1 cellular context compared by ENCODE assay signal in the genomic region with DNA sequence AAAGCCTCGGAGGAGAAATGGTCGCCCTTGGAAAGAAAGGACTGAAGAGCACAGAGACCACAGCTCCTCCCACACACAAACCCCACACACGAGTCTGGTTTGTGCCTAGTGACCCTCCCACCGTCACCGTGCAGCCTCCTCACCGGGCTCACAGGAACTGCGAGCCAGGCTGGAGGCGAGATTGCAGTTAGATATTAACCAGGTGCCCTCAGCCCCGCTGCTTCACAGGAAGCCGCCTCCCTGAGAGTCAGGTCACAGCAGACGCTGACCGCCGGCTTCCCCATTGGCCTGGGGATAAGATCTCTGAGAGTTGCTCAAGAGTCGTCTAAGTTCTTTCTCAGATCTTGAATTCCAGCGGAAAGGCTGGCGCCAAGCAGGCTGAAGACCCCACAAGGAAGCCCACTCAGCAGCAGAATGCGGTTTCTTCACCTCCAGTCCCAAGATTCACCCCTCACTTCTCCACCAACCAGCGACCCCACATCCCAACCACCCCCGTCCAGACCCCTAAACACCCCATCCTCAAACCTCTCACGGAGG.
TF ChIP-seq lines count a peak whose summit lies in the region.

No MANE protein-coding gene starts in this region.

TF ChIP-seq in HepG2, 621 proteins besides CTCF, POLR2A, EP300 and RAD21 (continued from another document and continues in another):
- peak; percentile 30; the same call in 1 of the 2 replicates for TF ChIP-seq FOSL2 (CRISPR knock-in tag; IDR thresholded peaks at IDR 0.05)
- peak; percentile 81 for TF ChIP-seq MED1 (CRISPR knock-in tag; IDR thresholded peaks at IDR 0.05)
- no peak for TF ChIP-seq FLYWCH1 (CRISPR knock-in tag; IDR thresholded peaks at IDR 0.05)
- peak; percentile 44; the same call in 1 of the 2 replicates for TF ChIP-seq TFE3 (CRISPR knock-in tag; IDR thresholded peaks at IDR 0.05)
- no peak for TF ChIP-seq ZFAT (CRISPR knock-in tag; conservative IDR thresholded peaks at IDR 0.05)
- TF ChIP-seq, protein P1, sequence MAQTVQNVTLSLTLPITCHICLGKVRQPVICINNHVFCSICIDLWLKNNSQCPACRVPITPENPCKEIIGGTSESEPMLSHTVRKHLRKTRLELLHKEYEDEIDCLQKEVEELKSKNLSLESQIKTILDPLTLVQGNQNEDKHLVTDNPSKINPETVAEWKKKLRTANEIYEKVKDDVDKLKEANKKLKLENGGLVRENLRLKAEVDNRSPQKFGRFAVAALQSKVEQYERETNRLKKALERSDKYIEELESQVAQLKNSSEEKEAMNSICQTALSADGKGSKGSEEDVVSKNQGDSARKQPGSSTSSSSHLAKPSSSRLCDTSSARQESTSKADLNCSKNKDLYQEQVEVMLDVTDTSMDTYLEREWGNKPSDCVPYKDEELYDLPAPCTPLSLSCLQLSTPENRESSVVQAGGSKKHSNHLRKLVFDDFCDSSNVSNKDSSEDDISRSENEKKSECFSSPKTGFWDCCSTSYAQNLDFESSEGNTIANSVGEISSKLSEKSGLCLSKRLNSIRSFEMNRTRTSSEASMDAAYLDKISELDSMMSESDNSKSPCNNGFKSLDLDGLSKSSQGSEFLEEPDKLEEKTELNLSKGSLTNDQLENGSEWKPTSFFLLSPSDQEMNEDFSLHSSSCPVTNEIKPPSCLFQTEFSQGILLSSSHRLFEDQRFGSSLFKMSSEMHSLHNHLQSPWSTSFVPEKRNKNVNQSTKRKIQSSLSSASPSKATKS (CRISPR knock-in tag; IDR thresholded peaks at IDR 0.05): no peak
- no peak for TF ChIP-seq NONO (IDR thresholded peaks at IDR 0.05)
- no peak; the same call in 1 of the 2 replicates for TF ChIP-seq NONO (CRISPR knock-in tag; conservative IDR thresholded peaks at IDR 0.05)
- no peak; the same call in none of the 2 replicates for TF ChIP-seq PHF8 (CRISPR knock-in tag; IDR thresholded peaks at IDR 0.05)
- TF ChIP-seq ZNF644 (CRISPR knock-in tag; IDR thresholded peaks at IDR 0.05; ENCODE audit: low read depth): 0 out of 2 replicates have a peak, but pooled peaks have one; percentile 41
- TF ChIP-seq, protein P2, sequence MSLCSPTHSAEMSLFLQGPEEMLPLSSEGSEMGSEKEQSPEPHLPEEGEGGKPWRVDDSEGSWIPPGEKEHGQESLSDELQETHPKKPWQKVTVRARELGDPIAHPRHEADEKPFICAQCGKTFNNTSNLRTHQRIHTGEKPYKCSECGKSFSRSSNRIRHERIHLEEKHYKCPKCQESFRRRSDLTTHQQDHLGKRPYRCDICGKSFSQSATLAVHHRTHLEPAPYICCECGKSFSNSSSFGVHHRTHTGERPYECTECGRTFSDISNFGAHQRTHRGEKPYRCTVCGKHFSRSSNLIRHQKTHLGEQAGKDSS (CRISPR knock-in tag; IDR thresholded peaks at IDR 0.05; ENCODE audit: borderline replicate concordance, low read depth): 0 out of 2 replicates have a peak, but pooled peaks have one; percentile 56
- TF ChIP-seq CHCHD3 (CRISPR knock-in tag; IDR thresholded peaks at IDR 0.05): no peak
- no peak for TF ChIP-seq MYNN (CRISPR knock-in tag; IDR thresholded peaks at IDR 0.05; ENCODE audit: low read depth)
- TF ChIP-seq ZFY (CRISPR knock-in tag; IDR thresholded peaks at IDR 0.05): peak; percentile 11; the same call in 1 of the 2 replicates
- TF ChIP-seq FOXJ3 (CRISPR knock-in tag; IDR thresholded peaks at IDR 0.05; ENCODE audit: borderline replicate concordance): no peak
- TF ChIP-seq MXI1 (IDR thresholded peaks at IDR 0.05; ENCODE audit: borderline replicate concordance, low read depth, low read length): peak; percentile 87; the same call in 2 of the 3 replicates
- no peak for TF ChIP-seq IKZF4 (CRISPR knock-in tag; IDR thresholded peaks at IDR 0.05; ENCODE audit: borderline replicate concordance, low read depth, not compliant biosample characterization)
- peak; percentile 26; the same call in 1 of the 2 replicates for TF ChIP-seq SALL2 (CRISPR knock-in tag; IDR thresholded peaks at IDR 0.05)
- no peak for TF ChIP-seq ZNF883 (CRISPR knock-in tag; IDR thresholded peaks at IDR 0.05; ENCODE audit: not compliant biosample characterization)
- TF ChIP-seq TOPORS (CRISPR knock-in tag; IDR thresholded peaks at IDR 0.05): no peak
- TF ChIP-seq ZNF446 (CRISPR knock-in tag; IDR thresholded peaks at IDR 0.05): no peak
- TF ChIP-seq RORA (CRISPR knock-in tag; IDR thresholded peaks at IDR 0.05): no peak
- TF ChIP-seq MAFF (IDR thresholded peaks at IDR 0.05; ENCODE audit: low read depth, low read length): no peak
- no peak for TF ChIP-seq CCAR2 (optimal IDR thresholded peaks at IDR 0.05; ENCODE audit: low read depth, low read length)
- TF ChIP-seq POGZ (CRISPR knock-in tag; IDR thresholded peaks at IDR 0.05): no peak
- TF ChIP-seq ZNF430 (CRISPR knock-in tag; IDR thresholded peaks at IDR 0.05): no peak; the same call in 1 of the 2 replicates
- TF ChIP-seq TMF1 (CRISPR knock-in tag; IDR thresholded peaks at IDR 0.05; ENCODE audit: low read depth): no peak
- TF ChIP-seq, protein P3, sequence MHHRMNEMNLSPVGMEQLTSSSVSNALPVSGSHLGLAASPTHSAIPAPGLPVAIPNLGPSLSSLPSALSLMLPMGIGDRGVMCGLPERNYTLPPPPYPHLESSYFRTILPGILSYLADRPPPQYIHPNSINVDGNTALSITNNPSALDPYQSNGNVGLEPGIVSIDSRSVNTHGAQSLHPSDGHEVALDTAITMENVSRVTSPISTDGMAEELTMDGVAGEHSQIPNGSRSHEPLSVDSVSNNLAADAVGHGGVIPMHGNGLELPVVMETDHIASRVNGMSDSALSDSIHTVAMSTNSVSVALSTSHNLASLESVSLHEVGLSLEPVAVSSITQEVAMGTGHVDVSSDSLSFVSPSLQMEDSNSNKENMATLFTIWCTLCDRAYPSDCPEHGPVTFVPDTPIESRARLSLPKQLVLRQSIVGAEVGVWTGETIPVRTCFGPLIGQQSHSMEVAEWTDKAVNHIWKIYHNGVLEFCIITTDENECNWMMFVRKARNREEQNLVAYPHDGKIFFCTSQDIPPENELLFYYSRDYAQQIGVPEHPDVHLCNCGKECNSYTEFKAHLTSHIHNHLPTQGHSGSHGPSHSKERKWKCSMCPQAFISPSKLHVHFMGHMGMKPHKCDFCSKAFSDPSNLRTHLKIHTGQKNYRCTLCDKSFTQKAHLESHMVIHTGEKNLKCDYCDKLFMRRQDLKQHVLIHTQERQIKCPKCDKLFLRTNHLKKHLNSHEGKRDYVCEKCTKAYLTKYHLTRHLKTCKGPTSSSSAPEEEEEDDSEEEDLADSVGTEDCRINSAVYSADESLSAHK (CRISPR knock-in tag; IDR thresholded peaks at IDR 0.05; ENCODE audit: borderline replicate concordance): no peak
- TF ChIP-seq ASH2L (IDR thresholded peaks at IDR 0.05; ENCODE audit: insufficient read length, low read depth, low read length): peak; percentile 57
- no peak for TF ChIP-seq PHF21A (CRISPR knock-in tag; IDR thresholded peaks at IDR 0.05)
- no peak for TF ChIP-seq ZSCAN31 (CRISPR knock-in tag; IDR thresholded peaks at IDR 0.05; ENCODE audit: low read depth)
- TF ChIP-seq, protein P4, sequence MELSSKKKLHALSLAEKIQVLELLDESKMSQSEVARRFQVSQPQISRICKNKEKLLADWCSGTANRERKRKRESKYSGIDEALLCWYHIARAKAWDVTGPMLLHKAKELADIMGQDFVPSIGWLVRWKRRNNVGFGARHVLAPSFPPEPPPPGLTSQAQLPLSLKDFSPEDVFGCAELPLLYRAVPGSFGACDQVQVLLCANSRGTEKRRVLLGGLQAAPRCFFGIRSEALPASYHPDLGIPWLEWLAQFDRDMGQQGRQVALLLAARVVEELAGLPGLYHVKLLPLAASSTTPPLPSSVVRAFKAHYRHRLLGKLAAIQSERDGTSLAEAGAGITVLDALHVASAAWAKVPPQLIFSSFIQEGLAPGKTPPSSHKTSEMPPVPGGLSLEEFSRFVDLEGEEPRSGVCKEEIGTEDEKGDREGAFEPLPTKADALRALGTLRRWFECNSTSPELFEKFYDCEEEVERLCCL (CRISPR knock-in tag; IDR thresholded peaks at IDR 0.05; ENCODE audit: borderline replicate concordance): no peak
- no peak for TF ChIP-seq ZNF7 (CRISPR knock-in tag; IDR thresholded peaks at IDR 0.05)
- TF ChIP-seq, protein P5, sequence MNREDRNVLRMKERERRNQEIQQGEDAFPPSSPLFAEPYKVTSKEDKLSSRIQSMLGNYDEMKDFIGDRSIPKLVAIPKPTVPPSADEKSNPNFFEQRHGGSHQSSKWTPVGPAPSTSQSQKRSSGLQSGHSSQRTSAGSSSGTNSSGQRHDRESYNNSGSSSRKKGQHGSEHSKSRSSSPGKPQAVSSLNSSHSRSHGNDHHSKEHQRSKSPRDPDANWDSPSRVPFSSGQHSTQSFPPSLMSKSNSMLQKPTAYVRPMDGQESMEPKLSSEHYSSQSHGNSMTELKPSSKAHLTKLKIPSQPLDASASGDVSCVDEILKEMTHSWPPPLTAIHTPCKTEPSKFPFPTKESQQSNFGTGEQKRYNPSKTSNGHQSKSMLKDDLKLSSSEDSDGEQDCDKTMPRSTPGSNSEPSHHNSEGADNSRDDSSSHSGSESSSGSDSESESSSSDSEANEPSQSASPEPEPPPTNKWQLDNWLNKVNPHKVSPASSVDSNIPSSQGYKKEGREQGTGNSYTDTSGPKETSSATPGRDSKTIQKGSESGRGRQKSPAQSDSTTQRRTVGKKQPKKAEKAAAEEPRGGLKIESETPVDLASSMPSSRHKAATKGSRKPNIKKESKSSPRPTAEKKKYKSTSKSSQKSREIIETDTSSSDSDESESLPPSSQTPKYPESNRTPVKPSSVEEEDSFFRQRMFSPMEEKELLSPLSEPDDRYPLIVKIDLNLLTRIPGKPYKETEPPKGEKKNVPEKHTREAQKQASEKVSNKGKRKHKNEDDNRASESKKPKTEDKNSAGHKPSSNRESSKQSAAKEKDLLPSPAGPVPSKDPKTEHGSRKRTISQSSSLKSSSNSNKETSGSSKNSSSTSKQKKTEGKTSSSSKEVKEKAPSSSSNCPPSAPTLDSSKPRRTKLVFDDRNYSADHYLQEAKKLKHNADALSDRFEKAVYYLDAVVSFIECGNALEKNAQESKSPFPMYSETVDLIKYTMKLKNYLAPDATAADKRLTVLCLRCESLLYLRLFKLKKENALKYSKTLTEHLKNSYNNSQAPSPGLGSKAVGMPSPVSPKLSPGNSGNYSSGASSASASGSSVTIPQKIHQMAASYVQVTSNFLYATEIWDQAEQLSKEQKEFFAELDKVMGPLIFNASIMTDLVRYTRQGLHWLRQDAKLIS (CRISPR knock-in tag; IDR thresholded peaks at IDR 0.05): no peak
- TF ChIP-seq HNRNPH1 (optimal IDR thresholded peaks at IDR 0.05; ENCODE audit: low read depth, low read length): no peak
- peak; percentile 67 for TF ChIP-seq CEBPG (CRISPR knock-in tag; IDR thresholded peaks at IDR 0.05)
- no peak for TF ChIP-seq HOXA7 (CRISPR knock-in tag; IDR thresholded peaks at IDR 0.05)
- TF ChIP-seq CHD2 (IDR thresholded peaks at IDR 0.05; ENCODE audit: low read depth, low read length): no peak
- TF ChIP-seq, protein P6, sequence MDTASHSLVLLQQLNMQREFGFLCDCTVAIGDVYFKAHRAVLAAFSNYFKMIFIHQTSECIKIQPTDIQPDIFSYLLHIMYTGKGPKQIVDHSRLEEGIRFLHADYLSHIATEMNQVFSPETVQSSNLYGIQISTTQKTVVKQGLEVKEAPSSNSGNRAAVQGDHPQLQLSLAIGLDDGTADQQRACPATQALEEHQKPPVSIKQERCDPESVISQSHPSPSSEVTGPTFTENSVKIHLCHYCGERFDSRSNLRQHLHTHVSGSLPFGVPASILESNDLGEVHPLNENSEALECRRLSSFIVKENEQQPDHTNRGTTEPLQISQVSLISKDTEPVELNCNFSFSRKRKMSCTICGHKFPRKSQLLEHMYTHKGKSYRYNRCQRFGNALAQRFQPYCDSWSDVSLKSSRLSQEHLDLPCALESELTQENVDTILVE (CRISPR knock-in tag; IDR thresholded peaks at IDR 0.05): peak; percentile 76; the same call in 1 of the 2 replicates
